ENCODE assay signal across 1 cellular context in genomic region chr12:132825089-132825488, GRCh38.
A peak's percentile ranks its signal among the peaks of the same experiment; 100 is the strongest.
TF ChIP-seq lines count a peak whose summit lies in the region.

No MANE protein-coding gene starts in this region.

TF ChIP-seq in GM12878, 131 proteins besides CTCF, POLR2A, EP300 and RAD21:
- TF ChIP-seq SREBF1 (IDR thresholded peaks at IDR 0.05; ENCODE audit: low read length) (no peak), ESRRA (IDR thresholded peaks at IDR 0.05; ENCODE audit: low read length) (no peak), POLR2AphosphoS5 (IDR thresholded peaks at IDR 0.05; ENCODE audit: low read length) (peak; percentile 60; the same call in 1 of the 2 replicates), CREB1 (IDR thresholded peaks at IDR 0.05; ENCODE audit: low read depth) (no peak)
